19 cellular contexts compared by ENCODE assay signal in the genomic region with DNA sequence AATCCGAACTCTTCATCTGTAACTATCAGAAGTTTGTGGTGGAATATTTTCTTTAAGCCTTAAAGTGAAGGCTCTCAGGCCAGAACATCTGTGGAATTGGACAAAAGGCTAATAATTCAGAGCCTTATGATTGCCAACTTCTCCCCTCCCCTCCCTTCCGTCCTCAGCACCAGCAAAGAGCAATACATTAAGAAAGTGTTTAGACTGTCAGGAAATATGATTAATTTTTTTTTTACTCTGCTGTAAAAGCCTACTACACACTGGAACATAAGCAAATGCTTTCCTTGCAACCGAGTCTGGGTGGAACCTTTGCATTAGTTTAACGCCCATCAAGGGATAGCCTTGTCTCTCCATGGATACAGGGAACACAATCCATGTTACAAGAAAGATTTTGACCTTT.
A peak's percentile ranks its signal among the peaks of the same experiment; 100 is the strongest.
DNase-seq lines count a peak whose midpoint lies in the region; ATAC-seq and TF ChIP-seq lines count a peak whose summit lies in the region.
"Had no signal": no experiment of that assay in that cellular context is flagged by ENCODE, and none has a peak within 500 bp of the region (broad histone marks: within the 10 kb centered on the region; RNA-seq: fewer than 3 reads in every experiment).

No MANE protein-coding gene starts in this region.

- in situ Hi-C loops in transverse colon (cut with MboI; ENCODE audit: low pct_ligation_motif_present in 1 of 4, low pct_unique_long_range_greater_than_20kb in 1 of 4, low sequenced_read_pairs in 3 of 4), result no loop called here

- TF ChIP-seq CTCF in SK-N-SH (IDR thresholded peaks at IDR 0.05) (no peak), fibroblast of lung (conservative IDR thresholded peaks at IDR 0.05 in 1 of 2, IDR thresholded peaks at IDR 0.05 in 1 of 2; ENCODE audit: low read depth in 1 of 2, low read length in 2 of 2) (no peak), transverse colon (IDR thresholded peaks at IDR 0.05) (no peak)

- peaks cover 3% of the 10 kb centered on the region for H3F3A ChIP-seq in SK-N-SH (replicated peaks; ENCODE audit: insufficient read depth)

- no peaks in the 10 kb centered on the region for H3K79me2 ChIP-seq in SK-N-SH (ENCODE audit: insufficient read depth)
- H3K79me2 ChIP-seq in fibroblast of lung (ENCODE audit: control insufficient read depth, insufficient read depth, low read length), result no peaks in the 10 kb centered on the region

- TF ChIP-seq POLR2A in transverse colon (IDR thresholded peaks at IDR 0.05), result no peak

- H3K9me2 ChIP-seq in SK-N-SH, result no peaks in the 10 kb centered on the region

- H4K20me1 ChIP-seq in SK-N-SH (ENCODE audit: insufficient read depth) (no peaks in the 10 kb centered on the region), fibroblast of lung (ENCODE audit: control insufficient read depth, extremely low read depth, insufficient read depth, low read length) (no peaks in the 10 kb centered on the region)

- DNase-seq in SK-N-SH, result no peak
- peak; percentile 55 to 88 for DNase-seq in fibroblast of lung (ENCODE audit: low read depth in 2 of 2)
- DNase-seq in transverse colon, result no peak
- DNase-seq in NOMO-1 (lab: John Stamatoyannopoulos, UW; ENCODE audit: unreplicated experiment in 2 of 2), result no peak
- DNase-seq in LoVo (ENCODE audit: low spot score), result no peak
- DNase-seq: NCI-H1105 treated with DMSO at 0.1 percent for 48 hours, NCI-H187, NCI-H2107, NCI-H446 treated with DMSO at 0.1 percent for 48 hours, NCI-H526 treated with DMSO at 0.1 percent for 48 hours, PC-9, RPMI8226, SHP77 had no signal

- CTCF ChIA-PET in SK-N-SH (lab: Yijun Ruan, JAX), result no interaction called here

- ATAC-seq in HG03565 (IDR thresholded peaks at IDR 0.05; ENCODE audit: unreplicated experiment), result no peak
- ATAC-seq: GM23338 had no signal

- TF ChIP-seq RAD21 in SK-N-SH (IDR thresholded peaks at IDR 0.05; ENCODE audit: low read length), result no peak

- no peaks in the 10 kb centered on the region for H3K27me3 ChIP-seq in SK-N-SH (ENCODE audit: insufficient read depth)
- H3K27me3 ChIP-seq in fibroblast of lung (ENCODE audit: control insufficient read depth, insufficient read depth, low read length), result no peaks in the 10 kb centered on the region
- H3K27me3 ChIP-seq in muscle layer of colon (ENCODE audit: control insufficient read depth in 1 of 2, insufficient read depth in 2 of 2, low read length in 2 of 2), result no peaks in the 10 kb centered on the region
- H3K27me3 ChIP-seq in transverse colon, result no peaks in the 10 kb centered on the region

- H3K9ac ChIP-seq in SK-N-SH (peak overlapping the region; percentile 21; the same call in 1 of the 2 replicates), fibroblast of lung (ENCODE audit: insufficient read depth, low read length) (no peak overlapping the region), muscle layer of colon (ENCODE audit: low read length) (no peak overlapping the region)
- H3K9ac ChIP-seq: KMS-11 had no signal

- H3K4me2 ChIP-seq in SK-N-SH (no peak overlapping the region), fibroblast of lung (ENCODE audit: extremely low read depth, insufficient read depth, low read length) (no peak overlapping the region)
- H3K4me2 ChIP-seq: GM23338, KMS-11, PC-9 had no signal

- H2AFZ ChIP-seq in SK-N-SH (ENCODE audit: low read depth) (peak overlapping the region; percentile 69), fibroblast of lung (ENCODE audit: low read length) (no peak overlapping the region)
- H2AFZ ChIP-seq: GM23338, PC-9 had no signal

- intact Hi-C loops in transverse colon (cut with DNase I; ENCODE audit: low total_unique reads), result no loop called here

- WGBS in SK-N-SH (ENCODE audit: low lambda C conversion rate), result 49% methylated on average over 4 of the region's 4 CpGs
- WGBS in transverse colon (ENCODE audit: low coverage in 1 of 2), 2 donors, result 39 to 52% methylated on average over 4 of the region's 4 CpGs

- H3K4me3 ChIP-seq in SK-N-SH (ENCODE audit: low read depth in 2 of 2, low read length in 1 of 2) (no peak overlapping the region), fibroblast of lung (replicated peaks in 1 of 4; ENCODE audit: control extremely low read depth in 1 of 4, insufficient read depth in 1 of 4, low read depth in 3 of 4, low read length in 4 of 4) (no peak overlapping the region), muscle layer of colon (ENCODE audit: low read depth in 1 of 2, low read length in 2 of 2) (no peak overlapping the region), transverse colon (no peak overlapping the region)
- H3K4me3 ChIP-seq: GM23338, HAP-1, PC-9, SK-N-MC had no signal

- H3K27ac ChIP-seq in SK-N-SH (ENCODE audit: low read depth in 2 of 2, low read length in 1 of 2) (peak overlapping the region; percentile 55 to 68; a peak in 3 of 4 replicates), fibroblast of lung (ENCODE audit: insufficient read depth, low read length) (no peak overlapping the region), muscle layer of colon (ENCODE audit: low read depth, low read length) (peak overlapping the region; percentile 36), transverse colon (peak overlapping the region in 3 of 4 donors; percentile 38 to 64 (median 40))
- H3K27ac ChIP-seq: KMS-11, PC-9, SK-N-MC had no signal

- H3K36me3 ChIP-seq in SK-N-SH (replicated peaks in 1 of 2; ENCODE audit: control insufficient read depth in 1 of 2, insufficient read depth in 2 of 2, low read length in 1 of 2) (no peaks in the 10 kb centered on the region), fibroblast of lung (ENCODE audit: control insufficient read depth, insufficient read depth, low read length) (no peaks in the 10 kb centered on the region), muscle layer of colon (ENCODE audit: insufficient read depth, low read length) (no peaks in the 10 kb centered on the region), transverse colon (no peaks in the 10 kb centered on the region)
- H3K36me3 ChIP-seq: HAP-1 had no signal

- H3K4me1 ChIP-seq in SK-N-SH (ENCODE audit: control insufficient read depth in 1 of 2, insufficient read depth in 2 of 2, low read depth in 1 of 2, low read length in 1 of 2) (peaks cover 0 to 3% of the 10 kb centered on the region in 2 experiments; a peak in 1 of 4 replicates), fibroblast of lung (ENCODE audit: control insufficient read depth, extremely low read depth, insufficient read depth, low read length) (no peaks in the 10 kb centered on the region), muscle layer of colon (ENCODE audit: insufficient read depth, low read length) (peaks cover 44% of the 10 kb centered on the region), transverse colon (peaks cover 0 to 4% (median 0%) of the 10 kb centered on the region in 4 donors)
- H3K4me1 ChIP-seq: HAP-1 had no signal

- no peaks in the 10 kb centered on the region for H3K9me3 ChIP-seq in SK-N-SH
- no peaks in the 10 kb centered on the region for H3K9me3 ChIP-seq in fibroblast of lung (ENCODE audit: control insufficient read depth, insufficient read depth, low read depth, low read length)
- no peaks in the 10 kb centered on the region for H3K9me3 ChIP-seq in muscle layer of colon (ENCODE audit: low read length)
- H3K9me3 ChIP-seq in transverse colon, result no peaks in the 10 kb centered on the region
- H3K9me3 ChIP-seq: HAP-1 had no signal

- TF ChIP-seq EP300 in SK-N-SH (IDR thresholded peaks at IDR 0.05; ENCODE audit: borderline replicate concordance in 1 of 2, low read depth in 1 of 2, low read length in 1 of 2) (no peak), transverse colon (IDR thresholded peaks at IDR 0.05; ENCODE audit: low read depth) (no peak)

- POLR2A ChIA-PET in SK-N-SH (lab: Yijun Ruan, JAX), result no interaction called here

TF ChIP-seq in SK-N-SH, 30 proteins besides CTCF, POLR2A, EP300 and RAD21 (continues in another document):
- TF ChIP-seq GATA2 (CRISPR knock-in tag; IDR thresholded peaks at IDR 0.05) (no peak), ELF1 (IDR thresholded peaks at IDR 0.05) (no peak), RFX5 (IDR thresholded peaks at IDR 0.05; ENCODE audit: low read length) (no peak), NFIC (IDR thresholded peaks at IDR 0.05; ENCODE audit: borderline replicate concordance) (no peak), YY1 (IDR thresholded peaks at IDR 0.05; ENCODE audit: low read depth) (no peak), MEF2A (IDR thresholded peaks at IDR 0.05; ENCODE audit: borderline replicate concordance, low read depth) (no peak)
- TF ChIP-seq, protein P1, sequence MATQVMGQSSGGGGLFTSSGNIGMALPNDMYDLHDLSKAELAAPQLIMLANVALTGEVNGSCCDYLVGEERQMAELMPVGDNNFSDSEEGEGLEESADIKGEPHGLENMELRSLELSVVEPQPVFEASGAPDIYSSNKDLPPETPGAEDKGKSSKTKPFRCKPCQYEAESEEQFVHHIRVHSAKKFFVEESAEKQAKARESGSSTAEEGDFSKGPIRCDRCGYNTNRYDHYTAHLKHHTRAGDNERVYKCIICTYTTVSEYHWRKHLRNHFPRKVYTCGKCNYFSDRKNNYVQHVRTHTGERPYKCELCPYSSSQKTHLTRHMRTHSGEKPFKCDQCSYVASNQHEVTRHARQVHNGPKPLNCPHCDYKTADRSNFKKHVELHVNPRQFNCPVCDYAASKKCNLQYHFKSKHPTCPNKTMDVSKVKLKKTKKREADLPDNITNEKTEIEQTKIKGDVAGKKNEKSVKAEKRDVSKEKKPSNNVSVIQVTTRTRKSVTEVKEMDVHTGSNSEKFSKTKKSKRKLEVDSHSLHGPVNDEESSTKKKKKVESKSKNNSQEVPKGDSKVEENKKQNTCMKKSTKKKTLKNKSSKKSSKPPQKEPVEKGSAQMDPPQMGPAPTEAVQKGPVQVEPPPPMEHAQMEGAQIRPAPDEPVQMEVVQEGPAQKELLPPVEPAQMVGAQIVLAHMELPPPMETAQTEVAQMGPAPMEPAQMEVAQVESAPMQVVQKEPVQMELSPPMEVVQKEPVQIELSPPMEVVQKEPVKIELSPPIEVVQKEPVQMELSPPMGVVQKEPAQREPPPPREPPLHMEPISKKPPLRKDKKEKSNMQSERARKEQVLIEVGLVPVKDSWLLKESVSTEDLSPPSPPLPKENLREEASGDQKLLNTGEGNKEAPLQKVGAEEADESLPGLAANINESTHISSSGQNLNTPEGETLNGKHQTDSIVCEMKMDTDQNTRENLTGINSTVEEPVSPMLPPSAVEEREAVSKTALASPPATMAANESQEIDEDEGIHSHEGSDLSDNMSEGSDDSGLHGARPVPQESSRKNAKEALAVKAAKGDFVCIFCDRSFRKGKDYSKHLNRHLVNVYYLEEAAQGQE (IDR thresholded peaks at IDR 0.05; ENCODE audit: low read depth, low read length), result no peak

Comparison
In these comparisons a context has a peak if more than half of its experiments do, and no peak if none do; other contexts are left out.
1. DNase-seq: peak in fibroblast of lung (2 of 2); none in SK-N-SH (single experiment), transverse colon (single experiment), NOMO-1 (0 of 2) and LoVo (single experiment).